In genomic region chr4:186554485-186554884, GRCh38 we compare ENCODE assay signal across 1 cellular context.
TF ChIP-seq lines count a peak whose summit lies in the region.

No MANE protein-coding gene starts in this region.

TF ChIP-seq in K562, 482 proteins besides CTCF, POLR2A, EP300 and RAD21 (continued from another document):
- no peak for TF ChIP-seq ZBTB40 (IDR thresholded peaks at IDR 0.05)
- no peak for TF ChIP-seq ZBTB40 (CRISPR knock-in tag; IDR thresholded peaks at IDR 0.05)
- peak in 1 of 2 experiments; percentile 56; a peak in 2 of 4 replicates for TF ChIP-seq FOXA3 (CRISPR knock-in tag; conservative IDR thresholded peaks at IDR 0.05 in 1 of 2, IDR thresholded peaks at IDR 0.05 in 1 of 2)
- 0 out of 2 replicates have a peak, but pooled peaks have one; percentile 15 for TF ChIP-seq GABPA (tag; conservative IDR thresholded peaks at IDR 0.05; ENCODE audit: low read depth)
- TF ChIP-seq HEY1 (CRISPR knock-in tag; IDR thresholded peaks at IDR 0.05; ENCODE audit: borderline replicate concordance) = no peak
- peak; percentile 50 to 53; a peak in 1 of 4 replicates for TF ChIP-seq FOXK2 (conservative IDR thresholded peaks at IDR 0.05 in 1 of 2, IDR thresholded peaks at IDR 0.05 in 1 of 2; ENCODE audit: low read depth in 2 of 2)
- no peak for TF ChIP-seq SMARCA5 (IDR thresholded peaks at IDR 0.05)
- TF ChIP-seq CHD7 (IDR thresholded peaks at IDR 0.05; ENCODE audit: low read depth, low read length) = no peak
- TF ChIP-seq, protein P1, sequence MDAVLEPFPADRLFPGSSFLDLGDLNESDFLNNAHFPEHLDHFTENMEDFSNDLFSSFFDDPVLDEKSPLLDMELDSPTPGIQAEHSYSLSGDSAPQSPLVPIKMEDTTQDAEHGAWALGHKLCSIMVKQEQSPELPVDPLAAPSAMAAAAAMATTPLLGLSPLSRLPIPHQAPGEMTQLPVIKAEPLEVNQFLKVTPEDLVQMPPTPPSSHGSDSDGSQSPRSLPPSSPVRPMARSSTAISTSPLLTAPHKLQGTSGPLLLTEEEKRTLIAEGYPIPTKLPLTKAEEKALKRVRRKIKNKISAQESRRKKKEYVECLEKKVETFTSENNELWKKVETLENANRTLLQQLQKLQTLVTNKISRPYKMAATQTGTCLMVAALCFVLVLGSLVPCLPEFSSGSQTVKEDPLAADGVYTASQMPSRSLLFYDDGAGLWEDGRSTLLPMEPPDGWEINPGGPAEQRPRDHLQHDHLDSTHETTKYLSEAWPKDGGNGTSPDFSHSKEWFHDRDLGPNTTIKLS (IDR thresholded peaks at IDR 0.05; ENCODE audit: borderline replicate concordance, low read depth) = no peak
- TF ChIP-seq SMC3 (conservative IDR thresholded peaks at IDR 0.05; ENCODE audit: insufficient read depth, low read depth, low read length) = 0 out of 2 replicates have a peak, but pooled peaks have one; percentile 9
- TF ChIP-seq JUNB (CRISPR knock-in tag; conservative IDR thresholded peaks at IDR 0.05) = no peak
- TF ChIP-seq CREM (IDR thresholded peaks at IDR 0.05; ENCODE audit: low read depth) = 0 out of 2 replicates have a peak, but pooled peaks have one; percentile 25
